17 cellular contexts compared by ENCODE assay signal in genomic region chr4:175405961-175406360, GRCh38.
"Had no signal": no experiment of that assay in that cellular context is flagged by ENCODE, and none has a peak within 500 bp of the region (broad histone marks: within the 10 kb centered on the region; RNA-seq: fewer than 3 reads in every experiment).

No MANE protein-coding gene starts in this region.

- H3K4me1 Mint-ChIP-seq: activated CD4-positive, alpha-beta T cell treated with anti-CD3 and anti-CD28 coated beads, Interleukin-2, amount 10 ng/mL, durations not matched to agents 7 days and 5 days had no signal

- H3K27ac Mint-ChIP-seq: activated CD4-positive, alpha-beta T cell treated with anti-CD3 and anti-CD28 coated beads, Interleukin-2, amount 10 ng/mL, durations not matched to agents 7 days and 5 days; activated CD8-positive, alpha-beta T cell treated with anti-CD3 and anti-CD28 coated beads, Interleukin-2, amount 10 ng/mL, durations not matched to agents 7 days and 5 days; activated T-cell treated with anti-CD3 and anti-CD28 coated beads, Interleukin-2, amount 50 U/mL, for 24 hours; activated T-helper 2 cell treated with anti-CD3 and anti-CD28 coated beads, Interferon-gamma antibody, Interleukin-2, Interleukin-4, amounts not matched to agents 10 μg/mL and 5 μg/mL and 100 μg/mL, durations not matched to agents 14 hours and 24 hours and 36 hours had no signal

- H3K4me1 ChIP-seq: body of pancreas, heart left ventricle, psoas muscle had no signal

- H3K27ac ChIP-seq: body of pancreas, heart left ventricle, ovary, psoas muscle, tibial artery had no signal

- H3K9me3 ChIP-seq: body of pancreas, ovary, psoas muscle, tibial artery had no signal

- H3K4me3 ChIP-seq: body of pancreas, heart left ventricle, ovary, psoas muscle, tibial artery had no signal

- H3K4me3 Mint-ChIP-seq: activated CD4-positive, alpha-beta T cell treated with anti-CD3 and anti-CD28 coated beads, Interleukin-2, amount 10 ng/mL, durations not matched to agents 7 days and 5 days; activated CD8-positive, alpha-beta T cell treated with anti-CD3 and anti-CD28 coated beads, Interleukin-2, amount 10 ng/mL, durations not matched to agents 7 days and 5 days; activated T-cell treated with anti-CD3 and anti-CD28 coated beads, Interleukin-2, amount 50 U/mL, for 24 hours had no signal

- H3K27me3 ChIP-seq: body of pancreas, heart left ventricle, ovary, tibial artery had no signal

- H3K27me3 Mint-ChIP-seq: activated CD4-positive, alpha-beta T cell treated with anti-CD3 and anti-CD28 coated beads, Interleukin-2, amount 10 ng/mL, durations not matched to agents 7 days and 5 days; activated T-cell treated with anti-CD3 and anti-CD28 coated beads, Interleukin-2, amount 50 U/mL, for 24 hours had no signal

- H3K36me3 ChIP-seq: heart left ventricle, ovary, tibial artery had no signal

- DNase-seq: activated CD4-positive, alpha-beta T cell treated with anti-CD3 and anti-CD28 coated beads, Interleukin-2, amount 10 ng/mL, durations not matched to agents 7 days and 5 days; activated CD8-positive, alpha-beta T cell treated with anti-CD3 and anti-CD28 coated beads, Interleukin-2, amount 10 ng/mL, durations not matched to agents 7 days and 5 days; activated naive CD4-positive, alpha-beta T cell treated with Interleukin-2 at 50 U/mL for 16 hours; activated T-cell treated with anti-CD3 and anti-CD28 coated beads, Interleukin-2, amount 50 U/mL, for 24 hours; body of pancreas; erythroblast; heart left ventricle; left ventricle myocardium superior; ovary; psoas muscle; right cardiac atrium; stimulated activated CD4-positive, alpha-beta T cell treated with anti-CD3 and anti-CD28 coated beads, Interleukin-2, amount 100 ng/mL, for 24 hours; stimulated activated naive CD8-positive, alpha-beta T cell treated with anti-CD3 and anti-CD28 coated beads, Interleukin-15, Interleukin-2, amounts not matched to agents 100 U/mL and 50 U/mL, for 24 hours; substantia nigra; T-helper 9 cell; tibial artery had no signal

- H3K9me3 Mint-ChIP-seq: activated CD4-positive, alpha-beta T cell treated with anti-CD3 and anti-CD28 coated beads, Interleukin-2, amount 10 ng/mL, durations not matched to agents 7 days and 5 days; activated T-cell treated with anti-CD3 and anti-CD28 coated beads, Interleukin-2, amount 50 U/mL, for 24 hours had no signal

- ATAC-seq: activated CD8-positive, alpha-beta T cell treated with anti-CD3 and anti-CD28 coated beads, Interleukin-2, amount 10 ng/mL, durations not matched to agents 7 days and 5 days; body of pancreas; heart left ventricle; left ventricle myocardium superior; psoas muscle; right cardiac atrium; stimulated activated naive CD8-positive, alpha-beta T cell treated with anti-CD3 and anti-CD28 coated beads, Interleukin-15, Interleukin-2, amounts not matched to agents 100 U/mL and 50 U/mL, for 24 hours had no signal
